In genomic region chr11:44505591-44506054, GRCh38 we compare ENCODE assay signal across 15 cellular contexts. TPM values are rescaled to one million over a fixed set of nuclear protein-coding genes. Genes with fewer than 3 reads are reported as not detected.
DNase-seq lines count a peak whose midpoint lies in the region; ATAC-seq and TF ChIP-seq lines count a peak whose summit lies in the region.
"Had no signal": no experiment of that assay in that cellular context is flagged by ENCODE, and none has a peak within 500 bp of the region (broad histone marks: within the 10 kb centered on the region; RNA-seq: fewer than 3 reads in every experiment).

No MANE protein-coding gene starts in this region.

- H3K36me3 ChIP-seq in adrenal gland (replicated peaks in 1 of 2) = no peaks in the 10 kb centered on the region
- H3K36me3 ChIP-seq: Peyer's patch, transverse colon had no signal

- H3K9me3 ChIP-seq in adrenal gland (replicated peaks in 1 of 3) = no peaks in the 10 kb centered on the region
- H3K9me3 ChIP-seq: Peyer's patch, transverse colon had no signal

- no peak for ATAC-seq in HG02970 (IDR thresholded peaks at IDR 0.05; ENCODE audit: low FRiP score, unreplicated experiment)

- H3K4me1 ChIP-seq in adrenal gland (replicated peaks in 1 of 2) = no peaks in the 10 kb centered on the region
- H3K4me1 ChIP-seq: Peyer's patch, transverse colon had no signal

- H3K4me3 ChIP-seq in coronary artery (no peak overlapping the region), adrenal gland (no peak overlapping the region)
- H3K4me3 ChIP-seq: Peyer's patch, transverse colon had no signal

- 66 to 73% (median 71%) methylated on average over 5 of the region's 5 CpGs for WGBS in adrenal gland, 4 donors

- no peak for TF ChIP-seq POLR2A in adrenal gland (IDR thresholded peaks at IDR 0.05)

- no peak for TF ChIP-seq CTCF in coronary artery (IDR thresholded peaks at IDR 0.05)
- TF ChIP-seq CTCF in adrenal gland (IDR thresholded peaks at IDR 0.05) = no peak

- intact Hi-C loops in adrenal gland (cut with DNase I) = no loop called here

- H3K27ac ChIP-seq in coronary artery (no peak overlapping the region), adrenal gland (no peak overlapping the region)
- H3K27ac ChIP-seq: Peyer's patch, transverse colon had no signal

- no peaks in the 10 kb centered on the region for H3K27me3 ChIP-seq in adrenal gland
- H3K27me3 ChIP-seq: Peyer's patch, transverse colon had no signal

- DNase-seq in EL = peak; percentile 66
- DNase-seq in OCI-M1 (lab: John Stamatoyannopoulos, UW) = peak; percentile 31
- peak; percentile 10 for DNase-seq in dermis blood vessel endothelial cell
- DNase-seq in non-pigmented ciliary epithelial cell (ENCODE audit: low read depth) = peak; percentile 15
- no peak for DNase-seq in coronary artery (ENCODE audit: low spot score)
- DNase-seq in adrenal gland = no peak
- no peak for DNase-seq in activated effector memory CD4-positive, alpha-beta T cell treated with Interleukin-2 at 50 U/mL for 16 hours
- DNase-seq: activated CD4-positive, alpha-beta T cell treated with anti-CD3 and anti-CD28 coated beads for 4 hours; GF-D8; Kasumi-1; NCI-H187; NCI-H524 treated with DMSO at 0.1 percent for 48 hours; Peyer's patch; transverse colon had no signal

RNA-seq across cellular contexts. Expression of gene CD82, which starts 59.8 kb away (rescaled TPM):
- total RNA-seq in dermis blood vessel endothelial cell (8.5 and 14.1 TPM in 2 replicates), adrenal gland (10 to 100 TPM in 7 of 8 donors, 1 to 10 TPM in 1; 6.2 to 38.2 (median 21.2) TPM)
- polyA plus RNA-seq in adrenal gland = 10 to 100 TPM in 2 of 3 donors, 1 to 10 TPM in 1; 5.4 to 53.4 (median 13.1) TPM

Comparison
In these comparisons a context has a peak if more than half of its experiments do, and no peak if none do; other contexts are left out.
1. DNase-seq: peak in EL (single experiment), OCI-M1 (single experiment), dermis blood vessel endothelial cell (single experiment) and non-pigmented ciliary epithelial cell (single experiment); none in coronary artery (single experiment), adrenal gland (0 of 7) and activated effector memory CD4-positive, alpha-beta T cell treated with Interleukin-2 at 50 U/mL for 16 hours (single experiment).